8 cellular contexts compared by ENCODE assay signal in the genomic region with DNA sequence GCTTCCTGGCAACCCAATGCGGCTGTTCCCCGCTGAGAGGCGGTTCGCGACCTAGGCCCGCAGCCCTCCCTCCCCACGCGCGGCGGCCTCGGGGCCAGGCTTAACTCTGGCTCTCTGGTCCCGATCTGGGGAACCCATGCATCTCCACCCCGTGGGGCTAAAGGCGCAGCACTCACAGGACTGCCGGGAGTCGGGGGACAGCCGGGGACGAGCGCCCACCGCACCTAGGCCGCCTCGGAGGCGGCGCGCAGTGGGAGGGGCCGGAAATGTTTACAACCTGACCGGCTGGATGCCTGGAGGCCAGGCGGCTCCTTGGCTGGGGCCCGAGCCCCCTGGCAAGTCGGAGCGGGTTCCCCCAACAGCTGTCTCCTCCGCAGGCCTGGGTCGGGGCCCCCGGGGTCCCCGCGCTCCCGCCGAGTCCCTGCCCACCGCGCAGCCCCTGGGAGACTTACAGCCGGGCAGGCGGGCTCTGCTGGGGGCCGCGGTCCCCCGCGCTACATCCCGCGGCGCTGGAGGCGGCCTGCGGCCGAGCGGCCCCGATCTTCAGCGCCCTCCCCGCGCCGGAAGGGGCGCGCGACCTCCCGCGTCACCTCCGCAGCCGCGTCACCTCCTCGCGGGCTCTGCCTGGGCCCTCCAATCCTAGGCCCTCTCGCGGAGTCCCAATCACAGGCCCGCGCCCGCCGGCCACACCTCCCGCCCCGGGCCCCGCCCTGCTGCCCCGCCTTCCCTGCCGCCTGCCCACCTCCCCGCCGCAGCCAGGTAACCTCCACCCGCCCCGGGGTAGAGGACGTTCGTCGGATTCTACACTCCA. TPM values are rescaled to one million over a fixed set of nuclear protein-coding genes. Genes with fewer than 3 reads are reported as not detected.
DNase-seq lines count a peak whose midpoint lies in the region; ATAC-seq and TF ChIP-seq lines count a peak whose summit lies in the region.

A gene with protein sequence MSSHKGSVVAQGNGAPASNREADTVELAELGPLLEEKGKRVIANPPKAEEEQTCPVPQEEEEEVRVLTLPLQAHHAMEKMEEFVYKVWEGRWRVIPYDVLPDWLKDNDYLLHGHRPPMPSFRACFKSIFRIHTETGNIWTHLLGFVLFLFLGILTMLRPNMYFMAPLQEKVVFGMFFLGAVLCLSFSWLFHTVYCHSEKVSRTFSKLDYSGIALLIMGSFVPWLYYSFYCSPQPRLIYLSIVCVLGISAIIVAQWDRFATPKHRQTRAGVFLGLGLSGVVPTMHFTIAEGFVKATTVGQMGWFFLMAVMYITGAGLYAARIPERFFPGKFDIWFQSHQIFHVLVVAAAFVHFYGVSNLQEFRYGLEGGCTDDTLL (minus strand): TSS at position 580 of the 811 bp plus-strand sequence. CDS start 7,242 bp downstream, outside the sequence.

- H3K4me3 ChIP-seq in HUES6 (ENCODE audit: low read depth, low read length) (peak within 1 kb of the TSS; percentile 71), OCI-LY1 (ENCODE audit: low read depth, low read length, poor library complexity, severe bottlenecking) (peak within 1 kb of the TSS; percentile 93), mononuclear cell (ENCODE audit: low read length) (peak within 1 kb of the TSS; percentile 92)

- H3K9me3 ChIP-seq in HUES6 (ENCODE audit: control insufficient read depth, insufficient read depth, low read depth, low read length) (no peaks in the 10 kb centered on the region), OCI-LY1 (ENCODE audit: low read length) (no peaks in the 10 kb centered on the region), mononuclear cell (ENCODE audit: low read depth, low read length) (no peaks in the 10 kb centered on the region)

- no peak for TF ChIP-seq CTCF in OCI-LY1 (IDR thresholded peaks at IDR 0.05; ENCODE audit: low read length)

- H2AFZ ChIP-seq in OCI-LY1 (ENCODE audit: low read length), result peak within 1 kb of the TSS; percentile 78

- peaks cover 17% of the 10 kb centered on the region for H3K36me3 ChIP-seq in HUES6 (ENCODE audit: control insufficient read depth, insufficient read depth, low read length)
- H3K36me3 ChIP-seq in OCI-LY1 (ENCODE audit: insufficient read depth, low read length), result peaks cover 10% of the 10 kb centered on the region

- H3K4me2 ChIP-seq in OCI-LY1 (ENCODE audit: low read length), result peak within 1 kb of the TSS; percentile 88

- DNase-seq in DMS 273 (lab: John Stamatoyannopoulos, UW; ENCODE audit: unreplicated experiment) (peak; percentile 96), activated T-cell treated with anti-CD3 and anti-CD28 coated beads for 24 hours (ENCODE audit: low read depth) (peak; percentile 89), epidermal melanocyte (ENCODE audit: insufficient read length, low spot score) (peak; percentile 97)
- DNase-seq in stimulated activated CD8-positive, alpha-beta memory T cell treated with anti-CD3 and anti-CD28 coated beads, Interleukin-4, amount 100 ng/mL, for 1 hour (ENCODE audit: low read depth in 2 of 2, low spot score in 1 of 2), result peak; percentile 82 to 91

- no peaks in the 10 kb centered on the region for H3F3A ChIP-seq in OCI-LY1 (ENCODE audit: insufficient read depth, low read length)

- peaks cover 42% of the 10 kb centered on the region for H3K79me2 ChIP-seq in OCI-LY1 (ENCODE audit: insufficient read depth, low read length)

- no peaks in the 10 kb centered on the region for H3K9me2 ChIP-seq in OCI-LY1 (ENCODE audit: low read depth, low read length)

- peaks cover 10% of the 10 kb centered on the region; the same call in 1 of the 2 replicates for H3K4me1 ChIP-seq in HUES6 (ENCODE audit: control insufficient read depth, insufficient read depth, low read length)
- peaks cover 27% of the 10 kb centered on the region for H3K4me1 ChIP-seq in OCI-LY1 (ENCODE audit: insufficient read depth, low read length, severe bottlenecking)
- H3K4me1 ChIP-seq in mononuclear cell (ENCODE audit: insufficient read depth, low read length), result peaks cover 50% of the 10 kb centered on the region

- peak; percentile 96 for ATAC-seq in GM21423 (IDR thresholded peaks at IDR 0.05; ENCODE audit: unreplicated experiment)

- peak within 1 kb of the TSS; percentile 94 for H3K9ac ChIP-seq in HUES6 (ENCODE audit: low read length)
- H3K9ac ChIP-seq in OCI-LY1 (ENCODE audit: low read length), result peak within 1 kb of the TSS; percentile 83

- H3K27ac ChIP-seq in HUES6 (ENCODE audit: low read depth, low read length) (peak within 1 kb of the TSS; percentile 86), OCI-LY1 (ENCODE audit: low read depth, low read length, poor library complexity, severe bottlenecking) (peak within 1 kb of the TSS; percentile 24)

- no peaks in the 10 kb centered on the region for H4K20me1 ChIP-seq in OCI-LY1 (ENCODE audit: insufficient read depth, low read length)

- H3K27me3 ChIP-seq in HUES6 (ENCODE audit: control insufficient read depth, insufficient read depth, low read length) (no peaks in the 10 kb centered on the region), OCI-LY1 (ENCODE audit: insufficient read depth, low read length) (no peaks in the 10 kb centered on the region), mononuclear cell (ENCODE audit: insufficient read depth, low read length) (no peaks in the 10 kb centered on the region)

RNA-seq across cellular contexts. Expression of the gene that starts here (rescaled TPM):
- total RNA-seq in mononuclear cell, result 139 TPM

Comparison
In these comparisons a context has a peak if more than half of its experiments do, and no peak if none do; other contexts are left out.
1. Peak in every context shown above with its lines: DNase-seq, ATAC-seq, H3K4me3 ChIP-seq and H3K27ac ChIP-seq.